ENCODE assay signal across 24 cellular contexts in the genomic region with DNA sequence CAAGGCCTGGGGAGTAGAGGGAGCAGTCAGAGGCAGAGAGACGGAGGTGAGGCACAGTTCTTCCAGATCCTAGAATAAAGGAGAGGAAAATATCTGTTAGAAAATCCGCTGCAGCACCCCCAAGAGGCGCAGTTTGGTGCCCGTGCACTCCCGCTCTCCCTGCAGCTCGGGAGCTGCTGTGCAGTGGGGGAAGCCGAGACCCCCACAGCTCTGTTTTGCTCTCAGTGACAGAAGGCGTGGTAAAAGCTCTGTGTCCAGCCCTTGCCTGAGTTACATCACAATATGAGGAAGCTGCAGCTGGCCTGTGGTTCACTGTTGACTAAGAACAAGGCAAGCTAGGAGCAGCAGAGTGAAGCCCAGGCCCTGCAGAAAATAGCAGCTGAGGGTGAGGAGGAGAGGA.
A peak's percentile ranks its signal among the peaks of the same experiment; 100 is the strongest.
DNase-seq lines count a peak whose midpoint lies in the region; ATAC-seq and TF ChIP-seq lines count a peak whose summit lies in the region.
"Had no signal": no experiment of that assay in that cellular context is flagged by ENCODE, and none has a peak within 500 bp of the region (broad histone marks: within the 10 kb centered on the region; RNA-seq: fewer than 3 reads in every experiment).

No MANE protein-coding gene starts in this region.

- no peak overlapping the region for H3K27ac Mint-ChIP-seq in activated naive CD4-positive, alpha-beta T cell treated with anti-CD3 and anti-CD28 coated beads, Interleukin-2, amount 50 U/mL, for 72 hours
- H3K27ac Mint-ChIP-seq: activated CD4-positive, alpha-beta T cell treated with anti-CD3 and anti-CD28 coated beads, Interleukin-2, amount 10 ng/mL, durations not matched to agents 7 days and 5 days; activated naive CD8-positive, alpha-beta T cell treated with anti-CD3 and anti-CD28 coated beads, Interleukin-2, amount 10 ng/mL, durations not matched to agents 7 days and 5 days; activated T-helper 17 cell treated with anti-CD3 and anti-CD28 coated beads, Interleukin-2, amount 50 U/mL, for 72 hours; T-helper 17 cell had no signal

- H3K4me1 ChIP-seq in upper lobe of right lung: no peaks in the 10 kb centered on the region
- H3K4me1 ChIP-seq: left lung had no signal

- no peaks in the 10 kb centered on the region for H3K36me3 Mint-ChIP-seq in activated naive CD4-positive, alpha-beta T cell treated with anti-CD3 and anti-CD28 coated beads, Interleukin-2, amount 50 U/mL, for 72 hours
- H3K36me3 Mint-ChIP-seq: activated naive CD8-positive, alpha-beta T cell treated with anti-CD3 and anti-CD28 coated beads, Interleukin-2, amount 10 ng/mL, durations not matched to agents 7 days and 5 days had no signal

- intact Hi-C loops in upper lobe of right lung (cut with DNase I): no loop called here

- ATAC-seq in upper lobe of right lung: peak; percentile 33
- ATAC-seq in GM21529 (IDR thresholded peaks at IDR 0.05; ENCODE audit: unreplicated experiment): no peak
- ATAC-seq in activated naive CD4-positive, alpha-beta T cell treated with anti-CD3 and anti-CD28 coated beads, Interleukin-2, amount 50 U/mL, for 72 hours: no peak
- ATAC-seq: activated T-helper 17 cell treated with anti-CD3 and anti-CD28 coated beads, Interleukin-2, amount 50 U/mL, for 72 hours; left lung; stimulated activated naive CD8-positive, alpha-beta T cell treated with anti-CD3 and anti-CD28 coated beads, Interleukin-15, amount 100 ng/mL, for 72 hours; T-helper 17 cell had no signal

- H3K27me3 ChIP-seq in upper lobe of right lung: no peaks in the 10 kb centered on the region

- H3K27ac ChIP-seq in upper lobe of right lung: no peak overlapping the region
- H3K27ac ChIP-seq: 22Rv1, left lung, neutrophil had no signal

- no peaks in the 10 kb centered on the region for H3K36me3 ChIP-seq in upper lobe of right lung
- H3K36me3 ChIP-seq: left lung, neutrophil had no signal

- DNase-seq in SIG-M5 treated with dmso at 0.1 percent for 504 hours (lab: John Stamatoyannopoulos, UW; ENCODE audit: unreplicated experiment) (peak; percentile 50), SIG-M5 (lab: John Stamatoyannopoulos, UW) (no peak), NAMALWA (ENCODE audit: low spot score) (peak; percentile 42), fibroblast of villous mesenchyme (ENCODE audit: low read depth) (peak; percentile 33), upper lobe of right lung (peak; percentile 33), COR-L47 (lab: John Stamatoyannopoulos, UW) (no peak)
- DNase-seq in activated naive CD4-positive, alpha-beta T cell treated with anti-CD3 and anti-CD28 coated beads, Interleukin-2, amount 50 U/mL, for 72 hours (ENCODE audit: low spot score in 2 of 2): no peak
- DNase-seq: activated CD4-positive, alpha-beta T cell treated with anti-CD3 and anti-CD28 coated beads, Interleukin-2, amount 10 ng/mL, durations not matched to agents 7 days and 5 days; activated naive CD8-positive, alpha-beta T cell treated with anti-CD3 and anti-CD28 coated beads, Interleukin-2, amount 10 ng/mL, durations not matched to agents 7 days and 5 days; C1 segment of cervical spinal cord; DMS 273 treated with DMSO at 0.1 percent for 48 hours; effector memory CD4-positive, alpha-beta T cell; NCI-H2081 treated with DMSO at 0.1 percent for 48 hours; NCI-H446 treated with DMSO at 0.1 percent for 48 hours; stimulated activated CD4-positive, alpha-beta T cell treated with anti-CD3 and anti-CD28 coated beads, Interleukin-4, amount 100 ng/mL, for 24 hours; stimulated activated naive CD8-positive, alpha-beta T cell treated with anti-CD3 and anti-CD28 coated beads, Interleukin-15, amount 100 ng/mL, for 72 hours; T-helper 17 cell; trophoblast cell had no signal

- no peak for TF ChIP-seq CTCF in fibroblast of villous mesenchyme (IDR thresholded peaks at IDR 0.05; ENCODE audit: insufficient read depth, low read depth, low read length)
- no peak for TF ChIP-seq CTCF in upper lobe of right lung (IDR thresholded peaks at IDR 0.05)

- H3K4me3 ChIP-seq in fibroblast of villous mesenchyme (ENCODE audit: low read depth, low read length): no peak overlapping the region
- no peak overlapping the region for H3K4me3 ChIP-seq in upper lobe of right lung
- H3K4me3 ChIP-seq: left lung, smooth muscle cell had no signal

- H3K9me3 ChIP-seq in upper lobe of right lung: no peaks in the 10 kb centered on the region
- H3K9me3 ChIP-seq: neutrophil had no signal

- peaks cover 0 to 3% of the 10 kb centered on the region in 2 donors for H3K9me3 Mint-ChIP-seq in activated naive CD4-positive, alpha-beta T cell treated with anti-CD3 and anti-CD28 coated beads, Interleukin-2, amount 50 U/mL, for 72 hours
- H3K9me3 Mint-ChIP-seq: activated naive CD8-positive, alpha-beta T cell treated with anti-CD3 and anti-CD28 coated beads, Interleukin-2, amount 10 ng/mL, durations not matched to agents 7 days and 5 days; activated T-helper 17 cell treated with anti-CD3 and anti-CD28 coated beads, Interleukin-2, amount 50 U/mL, for 72 hours had no signal

Comparison
In these comparisons a context has a peak if more than half of its experiments do, and no peak if none do; other contexts are left out.
1. DNase-seq: peak in SIG-M5 treated with dmso at 0.1 percent for 504 hours (single experiment), NAMALWA (single experiment), fibroblast of villous mesenchyme (single experiment) and upper lobe of right lung (single experiment); none in SIG-M5 (single experiment), activated naive CD4-positive, alpha-beta T cell treated with anti-CD3 and anti-CD28 coated beads, Interleukin-2, amount 50 U/mL, for 72 hours (0 of 2) and COR-L47 (single experiment).